ENCODE assay signal across 23 cellular contexts in the genomic region with DNA sequence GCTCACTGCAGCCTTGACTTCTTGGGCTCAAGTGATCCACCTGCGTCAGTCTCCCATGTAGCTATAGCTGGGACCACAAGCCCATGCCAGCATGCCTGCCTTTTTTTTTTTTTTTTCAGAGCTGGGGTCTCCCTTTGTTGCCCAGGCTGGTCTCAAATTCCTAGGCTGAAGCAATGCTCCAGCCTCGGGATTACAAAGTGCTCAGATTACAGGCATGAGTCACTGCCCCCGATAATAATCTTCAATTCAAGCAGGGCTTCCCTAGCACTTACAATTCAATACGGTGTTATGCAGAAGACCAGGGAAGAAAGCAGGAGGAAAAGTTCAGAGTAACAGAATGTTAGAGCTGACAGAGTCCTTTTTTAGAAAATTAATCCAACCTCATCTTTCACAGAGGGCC. TPM values are rescaled to one million over a fixed set of nuclear protein-coding genes. Genes with fewer than 3 reads are reported as not detected.
"Had no signal": no experiment of that assay in that cellular context is flagged by ENCODE, and none has a peak within 500 bp of the region (broad histone marks: within the 10 kb centered on the region; RNA-seq: fewer than 3 reads in every experiment).

No MANE protein-coding gene starts in this region.

- DNase-seq: activated CD4-positive, alpha-beta T cell treated with anti-CD3 and anti-CD28 coated beads, Interleukin-2, amount 10 ng/mL, durations not matched to agents 24 days and 14 days; activated CD4-positive, CD25-positive, alpha-beta regulatory T cell; activated CD8-positive, alpha-beta T cell treated with anti-CD3 and anti-CD28 coated beads for 36 hours; activated naive CD4-positive, alpha-beta T cell; activated naive CD8-positive, alpha-beta T cell treated with anti-CD3 and anti-CD28 coated beads, Interleukin-2, amount 10 ng/mL, durations not matched to agents 7 days and 5 days; activated T-cell treated with anti-CD3 and anti-CD28 coated beads, Interleukin-2, amount 50 U/mL, for 1 hour; amygdala; body of pancreas; effector memory CD8-positive, alpha-beta T cell; foreskin melanocyte; hypothalamus; kidney; left lung; occipital lobe; stimulated activated naive CD8-positive, alpha-beta T cell treated with anti-CD3 and anti-CD28 coated beads, Interleukin-15, amount 100 ng/mL, for 72 hours; upper lobe of left lung had no signal

- H3K9me3 ChIP-seq: body of pancreas, left lung, upper lobe of left lung had no signal

- H3K36me3 ChIP-seq: left lung, upper lobe of left lung had no signal

- H3K4me1 ChIP-seq: body of pancreas, left lung, upper lobe of left lung had no signal

- H3K27me3 ChIP-seq: body of pancreas, upper lobe of left lung had no signal

- H3K4me3 ChIP-seq: body of pancreas, left lung, skin epidermis, upper lobe of left lung had no signal

RNA-seq across cellular contexts. Expression of a gene that starts 26.1 kb away (rescaled TPM):
- total RNA-seq: activated CD4-positive, alpha-beta T cell treated with anti-CD3 and anti-CD28 coated beads, Interleukin-2, amount 10 ng/mL, durations not matched to agents 24 days and 14 days; activated CD8-positive, alpha-beta T cell treated with anti-CD3 and anti-CD28 coated beads for 36 hours; activated naive CD8-positive, alpha-beta T cell treated with anti-CD3 and anti-CD28 coated beads, Interleukin-2, amount 10 ng/mL, durations not matched to agents 7 days and 5 days; activated T-helper 17 cell treated with anti-CD3 and anti-CD28 coated beads, Interleukin-2, amount 50 U/mL, for 72 hours; body of pancreas; cardiac septum; dermis microvascular lymphatic vessel endothelial cell; kidney; left lung; mononuclear cell; occipital lobe; posterior vena cava; temporal lobe; upper lobe of left lung had no signal
